Comparison of ENCODE assay signal across 28 cellular contexts in the genomic region with DNA sequence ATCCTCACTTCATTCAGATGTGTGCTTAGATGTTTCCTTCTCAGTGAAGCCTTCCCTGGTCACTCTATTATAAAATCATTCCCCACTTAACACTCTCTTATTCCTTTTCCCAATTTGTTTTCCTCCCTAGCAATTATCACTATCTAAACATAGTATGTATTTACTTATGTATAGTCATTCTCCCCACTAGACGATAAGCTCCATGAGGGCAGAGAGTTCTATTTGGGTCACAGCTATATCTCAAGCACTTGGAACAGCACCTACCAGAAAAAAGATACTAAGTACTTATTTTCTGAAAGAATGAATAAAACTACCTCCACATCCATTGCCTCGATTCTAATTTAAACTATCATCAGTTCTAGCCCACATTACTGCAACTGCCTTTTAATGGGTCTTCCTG.
"Had no signal": no experiment of that assay in that cellular context is flagged by ENCODE, and none has a peak within 500 bp of the region (broad histone marks: within the 10 kb centered on the region; RNA-seq: fewer than 3 reads in every experiment).

No MANE protein-coding gene starts in this region.

- DNase-seq: colonic mucosa; cortex of kidney; dermis blood vessel endothelial cell; dorsolateral prefrontal cortex; effector CD4-positive, alpha-beta T cell; effector CD8-positive, alpha-beta T cell; effector memory CD4-positive, alpha-beta T cell; effector memory CD8-positive, alpha-beta T cell; endodermal cell; erythroblast; esophagus squamous epithelium; foreskin fibroblast; foreskin keratinocyte; foreskin melanocyte; gastrocnemius medialis; glutamatergic neuron; head of caudate nucleus; heart left ventricle; heart right ventricle had no signal

- H3K9me3 ChIP-seq: colonic mucosa, esophagus muscularis mucosa, esophagus squamous epithelium, gastrocnemius medialis, gastroesophageal sphincter, heart left ventricle, heart right ventricle had no signal

- H3K4me1 ChIP-seq: colonic mucosa, esophagus muscularis mucosa, esophagus squamous epithelium, foreskin keratinocyte, gastrocnemius medialis, gastroesophageal sphincter, heart left ventricle, heart right ventricle had no signal

- H3K36me3 ChIP-seq: colonic mucosa, esophagus squamous epithelium, gastrocnemius medialis, heart left ventricle, heart right ventricle had no signal

- H3K27ac ChIP-seq: colonic mucosa, coronary artery, dorsolateral prefrontal cortex, epithelial cell of prostate, esophagus muscularis mucosa, esophagus squamous epithelium, foreskin keratinocyte, gastrocnemius medialis, gastroesophageal sphincter, heart left ventricle, heart right ventricle had no signal

- FAIRE-seq: colon, endometrium, endothelial cell of umbilical vein, frontal cortex had no signal

- H3K4me3 ChIP-seq: colonic mucosa, coronary artery, dorsolateral prefrontal cortex, esophagus muscularis mucosa, esophagus squamous epithelium, gastrocnemius medialis, gastroesophageal sphincter, heart left ventricle, heart right ventricle had no signal

- ATAC-seq: effector memory CD8-positive, alpha-beta T cell; esophagus mucosa; foreskin keratinocyte; gastrocnemius medialis; gastroesophageal sphincter; heart left ventricle; heart right ventricle had no signal

- H3K27me3 ChIP-seq: colonic mucosa, dorsolateral prefrontal cortex, esophagus muscularis mucosa, esophagus squamous epithelium, foreskin keratinocyte, gastrocnemius medialis, gastroesophageal sphincter, heart left ventricle, heart right ventricle had no signal
